In genomic region chr6:79536615-79536968, GRCh38 we compare ENCODE assay signal across 8 cellular contexts. TPM values are rescaled to one million over a fixed set of nuclear protein-coding genes. Genes with fewer than 3 reads are reported as not detected.
A peak's percentile ranks its signal among the peaks of the same experiment; 100 is the strongest.
DNase-seq lines count a peak whose midpoint lies in the region; ATAC-seq and TF ChIP-seq lines count a peak whose summit lies in the region.

No MANE protein-coding gene starts in this region.

- H4K91ac ChIP-seq in IMR-90 (ENCODE audit: insufficient read depth, low read depth, low read length): peak overlapping the region; percentile 16

- TF ChIP-seq RAD21 in IMR-90 (IDR thresholded peaks at IDR 0.05; ENCODE audit: low read length): no peak

- no peaks in the 10 kb centered on the region for H3K9me1 ChIP-seq in IMR-90 (ENCODE audit: insufficient read depth, low read length)

- H2BK5ac ChIP-seq in IMR-90 (ENCODE audit: low read depth, low read length, poor library complexity, severe bottlenecking): peak overlapping the region; percentile 71
- H2BK5ac ChIP-seq in mesendoderm (ENCODE audit: low read length): no peak overlapping the region

- intact Hi-C loops in IMR-90 (cut with micrococcal nuclease): loop anchor here (2.0 kb wide), 1 partner anchor 116 kb away; no protein-coding TSS in a partner anchor
- intact Hi-C loops in colonic mucosa (cut with DNase I): no loop called here

- no peaks in the 10 kb centered on the region for H3K36me3 ChIP-seq in IMR-90 (ENCODE audit: control insufficient read depth, insufficient read depth, low read length)
- no peaks in the 10 kb centered on the region for H3K36me3 ChIP-seq in colonic mucosa
- H3K36me3 ChIP-seq in mesendoderm (ENCODE audit: control insufficient read depth, insufficient read depth, low read length): no peaks in the 10 kb centered on the region

- H4K5ac ChIP-seq in IMR-90 (ENCODE audit: low read depth, low read length) (peak overlapping the region; percentile 9), mesendoderm (ENCODE audit: low read length) (no peak overlapping the region)

- peak overlapping the region; percentile 98 for H2AFZ ChIP-seq in IMR-90 (replicated peaks; ENCODE audit: low read length, poor library complexity)

- H3K79me1 ChIP-seq in IMR-90 (ENCODE audit: low read depth in 1 of 2, low read length in 2 of 2): peaks cover 12 to 14% of the 10 kb centered on the region in 2 experiments; a peak in 3 of 4 replicates
- peaks cover 4% of the 10 kb centered on the region for H3K79me1 ChIP-seq in mesendoderm (ENCODE audit: low read length)

- peak overlapping the region; percentile 15 for H2AK9ac ChIP-seq in IMR-90 (replicated peaks; ENCODE audit: low read depth, low read length, poor library complexity)

- H3K4me1 ChIP-seq in IMR-90 (ENCODE audit: control insufficient read depth, insufficient read depth, low read length): no peaks in the 10 kb centered on the region
- no peaks in the 10 kb centered on the region for H3K4me1 ChIP-seq in colonic mucosa
- H3K4me1 ChIP-seq in mesendoderm (ENCODE audit: control insufficient read depth, low read depth, low read length): peaks cover under 1% of the 10 kb centered on the region

- H3K27me3 ChIP-seq in AG04450 (ENCODE audit: control insufficient read depth, insufficient read depth, low read length): no peaks in the 10 kb centered on the region
- no peaks in the 10 kb centered on the region for H3K27me3 ChIP-seq in IMR-90 (ENCODE audit: control insufficient read depth, insufficient read depth, low read length)
- no peaks in the 10 kb centered on the region for H3K27me3 ChIP-seq in colonic mucosa
- no peaks in the 10 kb centered on the region for H3K27me3 ChIP-seq in mesendoderm (ENCODE audit: insufficient read depth, low read length, poor library complexity)

- peak overlapping the region; percentile 48; the same call in 1 of the 2 replicates for H3K23ac ChIP-seq in IMR-90 (ENCODE audit: low read depth, low read length)
- no peak overlapping the region for H3K23ac ChIP-seq in mesendoderm (ENCODE audit: low read length)

- no peak overlapping the region; the same call in 1 of the 2 replicates for H2BK20ac ChIP-seq in IMR-90 (ENCODE audit: low read depth, low read length)

- H3K9me3 ChIP-seq in AG04450 (ENCODE audit: control insufficient read depth, insufficient read depth, low read length) (no peaks in the 10 kb centered on the region), IMR-90 (ENCODE audit: control insufficient read depth, insufficient read depth, low read length) (no peaks in the 10 kb centered on the region), colonic mucosa (no peaks in the 10 kb centered on the region)

- H3K14ac ChIP-seq in IMR-90 (replicated peaks; ENCODE audit: low read depth, low read length): 0 out of 2 replicates have a peak overlapping the region, but pooled peaks have one; percentile 41

- H2BK15ac ChIP-seq in IMR-90 (ENCODE audit: low read depth, low read length) (peak overlapping the region; percentile 2; the same call in 2 of the 3 replicates), mesendoderm (replicated peaks; ENCODE audit: low read depth) (peak overlapping the region; percentile 2)

- peaks cover 1% of the 10 kb centered on the region for H3K79me2 ChIP-seq in mesendoderm (ENCODE audit: control insufficient read depth, insufficient read depth, low read length)

- peak; percentile 8 for ATAC-seq in IMR-90 (ENCODE audit: low read depth)

- H2AK5ac ChIP-seq in IMR-90 (ENCODE audit: low read depth, low read length): no peak overlapping the region
- H2AK5ac ChIP-seq in mesendoderm (ENCODE audit: low read length): no peak overlapping the region

- H3K4me2 ChIP-seq in IMR-90 (ENCODE audit: low read depth, low read length): peak overlapping the region; percentile 54
- peak overlapping the region; percentile 91 for H3K4me2 ChIP-seq in mesendoderm (ENCODE audit: low read length)

- POLR2A ChIA-PET in AG04450 (lab: Yijun Ruan, JAX) (interaction anchor here (1.1 to 1.5 kb wide), 3 partner anchors 64 to 459 kb away, joined by 3 to 6 read pairs (median 4); no protein-coding TSS in a partner anchor), IMR-90 (lab: Charles Lee; ENCODE audit: unreplicated experiment) (no interaction called here)

- H3K27ac ChIP-seq in AG04450 (ENCODE audit: low read depth, low read length) (peak overlapping the region; percentile 94), IMR-90 (ENCODE audit: insufficient read depth, low read length) (peak overlapping the region; percentile 79), colonic mucosa (peak overlapping the region; percentile 69), mesendoderm (ENCODE audit: low read depth, low read length) (peak overlapping the region; percentile 72)

- WGBS in IMR-90 (ENCODE audit: extremely low coverage in 2 of 2, insufficient read length in 1 of 2), 2 experiments: 0% methylated on average over 5 of the region's 10 CpGs; no CpG with 5 or more reads in 1 of the 2 experiments
- no CpG with 5 or more reads among the region's 10 CpGs for WGBS in mesendoderm (ENCODE audit: extremely low coverage, insufficient coverage, low lambda C conversion rate)

- no peaks in the 10 kb centered on the region for H4K20me1 ChIP-seq in IMR-90 (ENCODE audit: insufficient read depth, low read length)

- H3K4ac ChIP-seq in IMR-90 (ENCODE audit: low read depth, low read length) (peak overlapping the region; percentile 61), mesendoderm (ENCODE audit: low read depth, low read length) (no peak overlapping the region)

- peak overlapping the region; percentile 59 to 74; a peak in 2 of 4 replicates for H4K8ac ChIP-seq in IMR-90 (ENCODE audit: low read depth in 2 of 2, low read length in 2 of 2)
- H4K8ac ChIP-seq in mesendoderm (ENCODE audit: low read depth, low read length): no peak overlapping the region

- H3K56ac ChIP-seq in IMR-90 (ENCODE audit: extremely low read depth, insufficient read depth, low read length) (peak overlapping the region; percentile 37; the same call in 1 of the 2 replicates), mesendoderm (ENCODE audit: low read length) (peak overlapping the region; percentile 94)

- in situ Hi-C loops in IMR-90 (cut with MboI; ENCODE audit: low sequenced_read_pairs): loop anchor here (10.0 kb wide), 1 partner anchor 312 kb away; no protein-coding TSS in a partner anchor

- H2BK120ac ChIP-seq in IMR-90 (ENCODE audit: low read depth, low read length) (0 out of 2 replicates have a peak overlapping the region, but pooled peaks have one; percentile 55), mesendoderm (ENCODE audit: low read depth, low read length) (no peak overlapping the region)

- CTCF ChIA-PET in AG04450 (lab: Charles Lee): interaction anchor here (1.2 kb wide), 1 partner anchor 34 kb away, joined by 3 read pairs; no protein-coding TSS in a partner anchor
- CTCF ChIA-PET in IMR-90 (lab: Yijun Ruan, JAX): no interaction called here

- no TSS peak for BruUV-seq in IMR-90 (replicated peaks; lab: Mats Ljungman, UMichigan)

- peak overlapping the region; percentile 18 for H3K18ac ChIP-seq in IMR-90 (ENCODE audit: low read depth, low read length)
- peak overlapping the region; percentile 15 for H3K18ac ChIP-seq in mesendoderm (ENCODE audit: low read length)

- peak overlapping the region; percentile 70 for H3K9ac ChIP-seq in IMR-90 (ENCODE audit: low read depth, low read length)
- peak overlapping the region; percentile 73 to 82 for H3K9ac ChIP-seq in colonic mucosa (ENCODE audit: low read depth in 2 of 2, low read length in 2 of 2)
- peak overlapping the region; percentile 67 for H3K9ac ChIP-seq in mesendoderm (ENCODE audit: low read length)

- TF ChIP-seq POLR2A in IMR-90 (IDR thresholded peaks at IDR 0.05; ENCODE audit: low read depth, low read length): no peak

- dilution Hi-C loops in IMR-90 (cut with HindIII; ENCODE audit: low sequenced_read_pairs, unreplicated experiment): no loop called here

- DNase-seq in AG04450 (ENCODE audit: low read depth, low spot score) (no peak), IMR-90 (peak; percentile 31), colonic mucosa (peak; percentile 45), mesendoderm (no peak), glomerular visceral epithelial cell (ENCODE audit: extremely low spot score) (no peak), SHP77 treated with DMSO at 0.1 percent for 48 hours (lab: John Stamatoyannopoulos, UW) (no peak)
- no peak for DNase-seq in activated effector memory CD4-positive, alpha-beta T cell treated with anti-CD3 and anti-CD28 coated beads, Interleukin-2, amount 50 U/mL, for 16 hours
- no peak for DNase-seq in activated CD8-positive, alpha-beta memory T cell treated with anti-CD3 and anti-CD28 coated beads for 24 hours

- peak overlapping the region; percentile 87 for H3K4me3 ChIP-seq in AG04450 (ENCODE audit: low read depth, low read length)
- peak overlapping the region; percentile 91 for H3K4me3 ChIP-seq in IMR-90 (ENCODE audit: insufficient read depth, low read depth, low read length)
- H3K4me3 ChIP-seq in colonic mucosa: peak overlapping the region; percentile 68
- H3K4me3 ChIP-seq in mesendoderm (ENCODE audit: low read length): peak overlapping the region; percentile 54

- TF ChIP-seq CTCF in AG04450 (IDR thresholded peaks at IDR 0.05; ENCODE audit: low read depth, low read length): no peak
- no peak for TF ChIP-seq CTCF in IMR-90 (conservative IDR thresholded peaks at IDR 0.05; ENCODE audit: low read depth, low read length)
- no peak for TF ChIP-seq CTCF in colonic mucosa (IDR thresholded peaks at IDR 0.05)

TF ChIP-seq in IMR-90, 13 proteins besides CTCF, POLR2A, EP300 and RAD21 (continues in another document):
- no peak for TF ChIP-seq RCOR1 (IDR thresholded peaks at IDR 0.05; ENCODE audit: insufficient replicate concordance, low read length)
- TF ChIP-seq MAFK (IDR thresholded peaks at IDR 0.05; ENCODE audit: low read depth, low read length): no peak
- TF ChIP-seq, protein P1, sequence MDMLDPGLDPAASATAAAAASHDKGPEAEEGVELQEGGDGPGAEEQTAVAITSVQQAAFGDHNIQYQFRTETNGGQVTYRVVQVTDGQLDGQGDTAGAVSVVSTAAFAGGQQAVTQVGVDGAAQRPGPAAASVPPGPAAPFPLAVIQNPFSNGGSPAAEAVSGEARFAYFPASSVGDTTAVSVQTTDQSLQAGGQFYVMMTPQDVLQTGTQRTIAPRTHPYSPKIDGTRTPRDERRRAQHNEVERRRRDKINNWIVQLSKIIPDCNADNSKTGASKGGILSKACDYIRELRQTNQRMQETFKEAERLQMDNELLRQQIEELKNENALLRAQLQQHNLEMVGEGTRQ (IDR thresholded peaks at IDR 0.05; ENCODE audit: low read depth, low read length): no peak
- no peak for TF ChIP-seq MAZ (IDR thresholded peaks at IDR 0.05; ENCODE audit: borderline replicate concordance, low read depth, low read length)
- no peak for TF ChIP-seq SMC3 (IDR thresholded peaks at IDR 0.05; ENCODE audit: low read depth, low read length)

RNA-seq across cellular contexts. Expression of gene LCA5, which starts 0.6 kb away (rescaled TPM):
- polyA plus RNA-seq in AG04450 (2011; rRNA removed) (2.8 and 4.2 TPM in 2 replicates), IMR-90 (2012; rRNA removed) (0.87 and 1.2 TPM in 2 replicates)
- polyA minus RNA-seq in AG04450 (2011; rRNA and poly(A)+ RNA removed): 1.9 and 3.6 TPM in 2 replicates
- total RNA-seq in IMR-90 (2012; rRNA removed) (2.0 and 3.3 TPM in 2 replicates), colonic mucosa (1 to 10 TPM in 1 of 2 donors, under 1 TPM in 1; 0.74 to 1.1 TPM)
- 0.15 and 0.17 TPM in 2 replicates for polyA plus RNA-seq in IMR-90 (2012; cell fraction: cytosol; rRNA removed)
- polyA plus RNA-seq in IMR-90 (2012; cell fraction: nucleus; rRNA removed; ENCODE audit: low replicate concordance): 0.16 and 0.95 TPM in 2 replicates
- polyA plus RNA-seq in mesendoderm (2013, experiment 1 of 2): 1.4 TPM
- polyA plus RNA-seq in mesendoderm (2013, experiment 2 of 2): 1.8 TPM

Comparison
In these comparisons a context has a peak if more than half of its experiments do, and no peak if none do; other contexts are left out.
1. DNase-seq: peak in IMR-90 (single experiment) and colonic mucosa (single experiment); none in AG04450 (single experiment), mesendoderm (single experiment), glomerular visceral epithelial cell (single experiment), activated effector memory CD4-positive, alpha-beta T cell treated with anti-CD3 and anti-CD28 coated beads, Interleukin-2, amount 50 U/mL, for 16 hours (single experiment), activated CD8-positive, alpha-beta memory T cell treated with anti-CD3 and anti-CD28 coated beads for 24 hours (single experiment) and SHP77 treated with DMSO at 0.1 percent for 48 hours (single experiment).
2. Peak in every context shown above with its lines, with median percentiles within 50 percentile points of each other: H3K27ac ChIP-seq, H3K4me3 ChIP-seq and H3K9ac ChIP-seq.